In genomic region chr15:63638828-63639227, GRCh38 we compare ENCODE assay signal across 21 cellular contexts. TPM values are rescaled to one million over a fixed set of nuclear protein-coding genes. Genes with fewer than 3 reads are reported as not detected.
"Had no signal": no experiment of that assay in that cellular context is flagged by ENCODE, and none has a peak within 500 bp of the region (broad histone marks: within the 10 kb centered on the region; RNA-seq: fewer than 3 reads in every experiment).

No MANE protein-coding gene starts in this region.

- H3K9me3 ChIP-seq: body of pancreas, sigmoid colon, testis had no signal

- H3K4me1 Mint-ChIP-seq: memory B cell had no signal

- DNase-seq: activated CD4-positive, alpha-beta T cell treated with anti-CD3 and anti-CD28 coated beads for 1 hour; activated CD4-positive, alpha-beta T cell treated with anti-CD3 and anti-CD28 coated beads, Interleukin-2, amount 50 U/mL, for 4 hours; activated effector memory CD4-positive, alpha-beta T cell treated with anti-CD3 and anti-CD28 coated beads, Interleukin-2, amount 50 U/mL, for 16 hours; anterior cingulate cortex; body of pancreas; effector CD8-positive, alpha-beta T cell; erythroblast; foreskin fibroblast; left colon; retina; sigmoid colon; stimulated activated CD4-positive, alpha-beta T cell treated with anti-CD3 and anti-CD28 coated beads, Interleukin-4, amount 100 ng/mL, for 4 hours; testis; trophoblast cell had no signal

- H3K27me3 ChIP-seq: body of pancreas, sigmoid colon, testis had no signal

- H3K9me3 Mint-ChIP-seq: dendritic cell treated with granulocyte-macrophage colony-stimulating factor and Interleukin-4, amounts not matched to agents 40 ng/mL and 50 ng/mL, for 4 days; memory B cell; natural killer cell treated with Interleukin-12 subunit alpha and Interleukin-12 subunit beta and Interleukin-15 and Interleukin-18, amount 100 ng/mL, for 72 hours had no signal

- H3K27ac ChIP-seq: body of pancreas, sigmoid colon, testis, VCaP had no signal

- H3K4me3 Mint-ChIP-seq: dendritic cell treated with granulocyte-macrophage colony-stimulating factor and Interleukin-4, amounts not matched to agents 40 ng/mL and 50 ng/mL, for 4 days; memory B cell; natural killer cell treated with Interleukin-12 subunit alpha and Interleukin-12 subunit beta and Interleukin-15 and Interleukin-18, amount 100 ng/mL, for 72 hours had no signal

- H3K4me2 ChIP-seq: smooth muscle cell had no signal

- H3K4me1 ChIP-seq: body of pancreas, sigmoid colon, testis had no signal

- H3K27me3 Mint-ChIP-seq: dendritic cell treated with granulocyte-macrophage colony-stimulating factor and Interleukin-4, amounts not matched to agents 40 ng/mL and 50 ng/mL, for 4 days; memory B cell; natural killer cell treated with Interleukin-12 subunit alpha and Interleukin-12 subunit beta and Interleukin-15 and Interleukin-18, amount 100 ng/mL, for 72 hours; progenitor cell of endocrine pancreas had no signal

- H3K27ac Mint-ChIP-seq: dendritic cell treated with granulocyte-macrophage colony-stimulating factor and Interleukin-4, amounts not matched to agents 40 ng/mL and 50 ng/mL, for 4 days; memory B cell; natural killer cell treated with Interleukin-12 subunit alpha and Interleukin-12 subunit beta and Interleukin-15 and Interleukin-18, amount 100 ng/mL, for 72 hours; progenitor cell of endocrine pancreas had no signal

- H3K4me3 ChIP-seq: body of pancreas, sigmoid colon, smooth muscle cell, testis had no signal

- ATAC-seq: body of pancreas, left colon, SK-N-SH treated with all-trans-retinoic acid at 6 μM for 48 hours had no signal

RNA-seq across cellular contexts. Expression of gene FBXL22, which starts 41.6 kb away (rescaled TPM):
- total RNA-seq: body of pancreas, smooth muscle cell had no signal
